18 cellular contexts compared by ENCODE assay signal in the genomic region with DNA sequence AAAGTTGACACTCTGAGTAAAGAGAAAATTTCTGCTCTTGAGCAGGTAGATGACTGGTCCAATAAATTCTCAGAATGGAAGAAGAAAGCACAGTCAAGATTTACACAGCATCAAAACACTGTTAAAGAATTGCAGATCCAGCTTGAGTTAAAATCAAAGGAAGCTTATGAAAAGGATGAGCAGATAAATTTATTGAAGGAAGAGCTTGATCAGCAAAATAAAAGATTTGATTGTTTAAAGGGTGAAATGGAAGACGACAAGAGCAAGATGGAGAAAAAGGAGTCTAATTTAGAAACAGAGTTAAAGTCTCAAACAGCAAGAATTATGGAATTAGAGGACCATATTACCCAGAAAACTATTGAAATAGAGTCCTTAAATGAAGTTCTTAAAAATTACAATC.
"Had no signal": no experiment of that assay in that cellular context is flagged by ENCODE, and none has a peak within 500 bp of the region (broad histone marks: within the 10 kb centered on the region; RNA-seq: fewer than 3 reads in every experiment).

No MANE protein-coding gene starts in this region.

- H3K9me3 Mint-ChIP-seq: activated naive CD4-positive, alpha-beta T cell treated with anti-CD3 and anti-CD28 coated beads, Interleukin-2, amount 10 ng/mL, durations not matched to agents 7 days and 5 days; brain; neural crest cell; stimulated activated naive B cell treated with anti-CD40 and anti-IgM and Interleukin-4, amounts not matched to agents 10 μg/mL and 1 μg/mL and 100 μg/mL, for 72 hours had no signal

- H3K4me3 Mint-ChIP-seq: activated naive CD4-positive, alpha-beta T cell treated with anti-CD3 and anti-CD28 coated beads, Interleukin-2, amount 10 ng/mL, durations not matched to agents 7 days and 5 days; brain; neural crest cell; stimulated activated naive B cell treated with anti-CD40 and anti-IgM and Interleukin-4, amounts not matched to agents 10 μg/mL and 1 μg/mL and 100 μg/mL, for 72 hours had no signal

- H3K27ac ChIP-seq: epithelial cell of prostate, ovary, SK-N-MC, suprapubic skin had no signal

- ATAC-seq: lower lobe of right lung; sciatic nerve; stimulated activated naive B cell treated with anti-CD40 and anti-IgM and Interleukin-4, amounts not matched to agents 10 μg/mL and 1 μg/mL and 100 μg/mL, for 72 hours had no signal

- H3K4me3 ChIP-seq: lower lobe of right lung, ovary, SK-N-MC, suprapubic skin had no signal

- H3K4me1 Mint-ChIP-seq: stimulated activated naive B cell treated with anti-CD40 and anti-IgM and Interleukin-4, amounts not matched to agents 10 μg/mL and 1 μg/mL and 100 μg/mL, for 72 hours had no signal

- H3K27ac Mint-ChIP-seq: activated naive CD4-positive, alpha-beta T cell treated with anti-CD3 and anti-CD28 coated beads, Interleukin-2, amount 10 ng/mL, durations not matched to agents 7 days and 5 days had no signal

- H3K9me3 ChIP-seq: lower lobe of right lung, ovary, suprapubic skin had no signal

- H3K27me3 Mint-ChIP-seq: activated naive CD4-positive, alpha-beta T cell treated with anti-CD3 and anti-CD28 coated beads, Interleukin-2, amount 10 ng/mL, durations not matched to agents 7 days and 5 days; brain; stimulated activated naive B cell treated with anti-CD40 and anti-IgM and Interleukin-4, amounts not matched to agents 10 μg/mL and 1 μg/mL and 100 μg/mL, for 72 hours had no signal

- H3K36me3 ChIP-seq: ovary had no signal

- H3K27me3 ChIP-seq: ovary, suprapubic skin had no signal

- DNase-seq: activated CD4-positive, alpha-beta T cell treated with anti-CD3 and anti-CD28 coated beads, Interleukin-2, amount 50 U/mL, for 4 hours; activated CD4-positive, CD25-positive, alpha-beta regulatory T cell treated with anti-CD3 and anti-CD28 coated beads, Interleukin-2, amount 50 U/mL, for 72 hours; activated naive CD4-positive, alpha-beta T cell treated with anti-CD3 and anti-CD28 coated beads, Interleukin-2, amount 10 ng/mL, durations not matched to agents 7 days and 5 days; activated T-cell treated with anti-CD3 and anti-CD28 coated beads for 4 hours; cortex of kidney; effector memory CD4-positive, alpha-beta T cell; foreskin melanocyte; lower lobe of right lung; ovary; stimulated activated naive B cell treated with anti-CD40 and anti-IgM and Interleukin-4, amounts not matched to agents 10 μg/mL and 1 μg/mL and 100 μg/mL, for 72 hours; T1000; trophoblast cell had no signal
